Comparison of ENCODE assay signal across 8 cellular contexts in the genomic region with DNA sequence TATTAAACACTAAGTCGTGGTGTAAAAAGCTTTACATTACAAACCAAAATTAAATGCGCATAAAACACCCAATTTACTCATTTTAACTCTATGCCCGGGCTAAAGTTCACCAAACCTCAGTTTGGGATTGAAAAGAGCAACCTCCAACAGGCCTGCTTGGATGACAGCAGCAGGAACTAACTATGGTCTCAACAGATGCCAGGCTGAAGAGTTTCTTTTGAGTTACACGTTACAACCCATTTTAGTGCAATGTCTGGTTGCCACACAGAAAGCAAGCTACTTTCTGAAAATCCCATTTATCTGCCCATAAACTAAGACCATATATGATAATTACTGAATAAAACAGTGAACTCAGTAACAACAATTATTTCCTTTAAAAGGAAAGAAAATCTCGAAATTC. TPM values are rescaled to one million over a fixed set of nuclear protein-coding genes. Genes with fewer than 3 reads are reported as not detected.
DNase-seq lines count a peak whose midpoint lies in the region; ATAC-seq and TF ChIP-seq lines count a peak whose summit lies in the region.

No MANE protein-coding gene starts in this region.

- in situ Hi-C loops in astrocyte of the spinal cord (cut with HindIII; ENCODE audit: low sequenced_read_pairs), result no loop called here

- H3K36me3 ChIP-seq in cardiac muscle cell, result peaks cover 4% of the 10 kb centered on the region
- H3K36me3 ChIP-seq in urinary bladder (ENCODE audit: insufficient read depth), result peaks cover 5% of the 10 kb centered on the region

- H3K27ac ChIP-seq in cardiac muscle cell (no peak overlapping the region), urinary bladder (ENCODE audit: low read depth) (no peak overlapping the region)

- TF ChIP-seq CTCF in cardiac muscle cell (IDR thresholded peaks at IDR 0.05; ENCODE audit: low read depth, low read length) (no peak), astrocyte of the spinal cord (IDR thresholded peaks at IDR 0.05; ENCODE audit: low read depth, low read length) (no peak)

- DNase-seq in cardiac muscle cell (ENCODE audit: low read depth in 1 of 2, low spot score in 1 of 2), result no peak
- no peak for DNase-seq in left cardiac atrium
- DNase-seq in astrocyte of the spinal cord (ENCODE audit: low read depth, low spot score), result no peak
- no peak for DNase-seq in SHP77 treated with DMSO at 0.1 percent for 48 hours (lab: John Stamatoyannopoulos, UW)

- no peak for ATAC-seq in left cardiac atrium
- no peak for ATAC-seq in HG03095 (IDR thresholded peaks at IDR 0.05; ENCODE audit: unreplicated experiment)
- no peak for ATAC-seq in GM21515 (IDR thresholded peaks at IDR 0.05; ENCODE audit: unreplicated experiment)

- no peaks in the 10 kb centered on the region for H3K9me3 ChIP-seq in cardiac muscle cell (ENCODE audit: low read depth)
- H3K9me3 ChIP-seq in mononuclear cell (ENCODE audit: low read depth, low read length), result no peaks in the 10 kb centered on the region

- 33% methylated on average over 5 of the region's 5 CpGs for WGBS in urinary bladder

- H3K27me3 ChIP-seq in cardiac muscle cell (no peaks in the 10 kb centered on the region), mononuclear cell (ENCODE audit: insufficient read depth, low read length) (no peaks in the 10 kb centered on the region)

- peaks cover 19% of the 10 kb centered on the region for H3K4me1 ChIP-seq in cardiac muscle cell (ENCODE audit: low read depth)
- peaks cover 15% of the 10 kb centered on the region for H3K4me1 ChIP-seq in mononuclear cell (ENCODE audit: insufficient read depth, low read length)
- no peaks in the 10 kb centered on the region for H3K4me1 ChIP-seq in urinary bladder (ENCODE audit: insufficient read depth)

- H3K4me3 ChIP-seq in cardiac muscle cell (peak overlapping the region; percentile 91), astrocyte of the spinal cord (ENCODE audit: low read depth, low read length) (peak overlapping the region; percentile 84), mononuclear cell (ENCODE audit: low read length) (peak overlapping the region; percentile 81), urinary bladder (ENCODE audit: low read depth, low read length) (peak overlapping the region; percentile 93)

- intact Hi-C loops in left cardiac atrium (cut with DNase I), result no loop called here

RNA-seq across cellular contexts. Expression of gene SATB1, which starts 2.2 kb away (rescaled TPM):
- total RNA-seq in cardiac muscle cell (33.2 and 52.2 TPM in 2 replicates), left cardiac atrium (10 to 100 TPM; 28.5 to 33.5 TPM), mononuclear cell (406 TPM), urinary bladder (74.2 TPM)
- polyA plus RNA-seq in cardiac muscle cell (15.9 and 25.6 TPM in 2 replicates), urinary bladder (40.3 TPM)
